ENCODE assay signal across 7 cellular contexts in genomic region chr16:65745-66144, GRCh38. TPM values are rescaled to one million over a fixed set of nuclear protein-coding genes. Genes with fewer than 3 reads are reported as not detected.
DNase-seq lines count a peak whose midpoint lies in the region; ATAC-seq, FAIRE-seq and TF ChIP-seq lines count a peak whose summit lies in the region.

No MANE protein-coding gene starts in this region.

- H3K9me3 Mint-ChIP-seq in activated naive CD4-positive, alpha-beta T cell treated with anti-CD3 and anti-CD28 coated beads, Interleukin-2, amount 50 U/mL, for 72 hours = no peaks in the 10 kb centered on the region

- H3K36me3 ChIP-seq in cardiac muscle cell = peaks cover 4% of the 10 kb centered on the region
- H3K36me3 ChIP-seq in psoas muscle (ENCODE audit: insufficient read depth in 1 of 2, low read depth in 1 of 2) = peaks cover 3 to 40% of the 10 kb centered on the region in 2 donors
- peaks cover 0 to 10% of the 10 kb centered on the region in 2 donors for H3K36me3 ChIP-seq in aorta (ENCODE audit: control insufficient read depth in 1 of 2, insufficient read depth in 2 of 2, low read length in 1 of 2)

- 17 to 23% (median 19%) methylated on average over 17 of the region's 17 CpGs for WGBS in psoas muscle, 3 donors
- WGBS in aorta, 2 donors = 16 to 17% methylated on average over 17 of the region's 17 CpGs

- H3K36me3 Mint-ChIP-seq in activated naive CD4-positive, alpha-beta T cell treated with anti-CD3 and anti-CD28 coated beads, Interleukin-2, amount 50 U/mL, for 72 hours = no peaks in the 10 kb centered on the region

- H3K27ac ChIP-seq in cardiac muscle cell = no peak overlapping the region
- no peak overlapping the region for H3K27ac ChIP-seq in psoas muscle
- no peak overlapping the region for H3K27ac ChIP-seq in aorta (ENCODE audit: low read depth in 1 of 2, low read length in 2 of 2)

- H3K27ac Mint-ChIP-seq in activated naive CD4-positive, alpha-beta T cell treated with anti-CD3 and anti-CD28 coated beads, Interleukin-2, amount 50 U/mL, for 72 hours = no peak overlapping the region

- peak; percentile 88 for FAIRE-seq in GM12892 (lab: Jason Lieb, UNC)

- DNase-seq in GM12892 (ENCODE audit: insufficient read length) (peak; percentile 94), NCI-H1417 (lab: John Stamatoyannopoulos, UW) (peak; percentile 37 to 88 (median 74)), T follicular helper cell (ENCODE audit: low read depth) (peak; percentile 72), cardiac muscle cell (ENCODE audit: low read depth in 1 of 2, low spot score in 1 of 2) (peak; percentile 82 to 85), psoas muscle (peak; percentile 88 to 94), aorta (peak; percentile 88 to 95)
- peak; percentile 82 to 94 for DNase-seq in activated naive CD4-positive, alpha-beta T cell treated with anti-CD3 and anti-CD28 coated beads, Interleukin-2, amount 50 U/mL, for 72 hours (ENCODE audit: low spot score in 2 of 2)

- H3K9me3 ChIP-seq in cardiac muscle cell (ENCODE audit: low read depth) (no peaks in the 10 kb centered on the region), psoas muscle (no peaks in the 10 kb centered on the region), aorta (ENCODE audit: control insufficient read depth, low read length) (no peaks in the 10 kb centered on the region)

- no peaks in the 10 kb centered on the region for H3K4me1 ChIP-seq in cardiac muscle cell (ENCODE audit: low read depth)
- H3K4me1 ChIP-seq in psoas muscle = peaks cover 44% of the 10 kb centered on the region
- no peaks in the 10 kb centered on the region for H3K4me1 ChIP-seq in aorta (ENCODE audit: control insufficient read depth in 1 of 2, insufficient read depth in 2 of 2, low read length in 2 of 2)

- H3K27me3 ChIP-seq in cardiac muscle cell = no peaks in the 10 kb centered on the region
- no peaks in the 10 kb centered on the region for H3K27me3 ChIP-seq in psoas muscle (ENCODE audit: insufficient read depth in 3 of 3, low read length in 2 of 3)
- H3K27me3 ChIP-seq in aorta (ENCODE audit: control insufficient read depth in 1 of 2, insufficient read depth in 2 of 2, low read length in 1 of 2) = no peaks in the 10 kb centered on the region

- ATAC-seq in activated naive CD4-positive, alpha-beta T cell treated with anti-CD3 and anti-CD28 coated beads, Interleukin-2, amount 50 U/mL, for 72 hours = peak; percentile 90
- ATAC-seq in psoas muscle = peak; percentile 75 to 87 (median 82)
- peak; percentile 81 for ATAC-seq in aorta (ENCODE audit: low FRiP score)

- no peak for TF ChIP-seq POLR2A in GM12892 (IDR thresholded peaks at IDR 0.05; ENCODE audit: low read depth, low read length)

- intact Hi-C loops in psoas muscle (cut with DNase I) = loop anchor here (1.0 to 2.0 kb wide), 2 partner anchors 31 to 32 kb away; no protein-coding TSS in a partner anchor
- intact Hi-C loops in aorta (cut with DNase I) = loop anchor here (1.0 kb wide), 2 partner anchors 31 to 32 kb away; no protein-coding TSS in a partner anchor

- H3K4me3 ChIP-seq in cardiac muscle cell (no peak overlapping the region), psoas muscle (no peak overlapping the region), aorta (ENCODE audit: low read length in 2 of 2) (no peak overlapping the region)

- TF ChIP-seq CTCF in cardiac muscle cell (IDR thresholded peaks at IDR 0.05; ENCODE audit: low read depth, low read length) (peak; percentile 98), psoas muscle (IDR thresholded peaks at IDR 0.05) (peak; percentile 98)

RNA-seq across cellular contexts. Expression of gene RHBDF1, which starts 6.7 kb away (rescaled TPM):
- polyA plus RNA-seq in GM12892 (2012; ENCODE audit: missing spikeins) = 1.5 TPM
- total RNA-seq in activated naive CD4-positive, alpha-beta T cell treated with anti-CD3 and anti-CD28 coated beads, Interleukin-2, amount 50 U/mL, for 72 hours = under 1 TPM; 0.23 to 0.47 TPM
- total RNA-seq in cardiac muscle cell (27.2 and 28.2 TPM in 2 replicates), psoas muscle (10 to 100 TPM in 3 of 4 donors, 1 to 10 TPM in 1; 9.0 to 24.8 (median 20.8) TPM), aorta (10 to 100 TPM; 79.2 to 91.0 TPM)
- polyA plus RNA-seq in cardiac muscle cell (27.9 and 38.2 TPM in 2 replicates), psoas muscle (10 to 100 TPM; 11.4 to 22.2 (median 15.3) TPM), aorta (100 to 1,000 TPM in 1 of 2 donors, 10 to 100 TPM in 1; 23.7 to 215 TPM)

RNA-seq across cellular contexts. Expression of gene SNRNP25, which starts 12.1 kb away (rescaled TPM):
- polyA plus RNA-seq in GM12892 (2012; ENCODE audit: missing spikeins) = 70.2 TPM
- total RNA-seq in activated naive CD4-positive, alpha-beta T cell treated with anti-CD3 and anti-CD28 coated beads, Interleukin-2, amount 50 U/mL, for 72 hours = 10 to 100 TPM; 47.6 to 53.4 TPM
- total RNA-seq in cardiac muscle cell = 44.7 and 70.3 TPM in 2 replicates
- 94.2 and 123 TPM in 2 replicates for polyA plus RNA-seq in cardiac muscle cell
- 10 to 100 TPM; 40.0 to 62.0 (median 48.9) TPM for total RNA-seq in psoas muscle
- polyA plus RNA-seq in psoas muscle = 10 to 100 TPM; 65.3 to 82.2 (median 70.5) TPM
- 10 to 100 TPM; 10.7 to 11.1 TPM for total RNA-seq in aorta
- polyA plus RNA-seq in aorta = 10 to 100 TPM; 18.5 to 32.2 TPM

RNA-seq across cellular contexts. Expression of gene MPG, which starts 12.3 kb away (rescaled TPM):
- polyA plus RNA-seq in GM12892 (2012; ENCODE audit: missing spikeins) = 33.2 TPM
- 10 to 100 TPM; 32.6 to 65.6 TPM for total RNA-seq in activated naive CD4-positive, alpha-beta T cell treated with anti-CD3 and anti-CD28 coated beads, Interleukin-2, amount 50 U/mL, for 72 hours
- total RNA-seq in cardiac muscle cell (90.2 and 135 TPM in 2 replicates), psoas muscle (10 to 100 TPM; 23.0 to 43.1 (median 37.8) TPM), aorta (10 to 100 TPM; 56.2 to 59.5 TPM)
- polyA plus RNA-seq in cardiac muscle cell (78.2 and 93.7 TPM in 2 replicates), psoas muscle (10 to 100 TPM; 53.8 to 68.1 (median 57.7) TPM), aorta (100 to 1,000 TPM in 1 of 2 donors, 10 to 100 TPM in 1; 88.7 to 213 TPM)

RNA-seq across cellular contexts. Expression of gene POLR3K, which starts 12.3 kb away (rescaled TPM):
- 55.9 TPM for polyA plus RNA-seq in GM12892 (2012; ENCODE audit: missing spikeins)
- 10 to 100 TPM; 40.6 to 44.3 TPM for total RNA-seq in activated naive CD4-positive, alpha-beta T cell treated with anti-CD3 and anti-CD28 coated beads, Interleukin-2, amount 50 U/mL, for 72 hours
- total RNA-seq in cardiac muscle cell (6.7 and 7.1 TPM in 2 replicates), psoas muscle (10 to 100 TPM in 2 of 4 donors, 1 to 10 TPM in 2; 5.8 to 16.2 (median 9.0) TPM), aorta (1 to 10 TPM; 6.0 to 6.1 TPM)
- polyA plus RNA-seq in cardiac muscle cell (28.7 and 29.6 TPM in 2 replicates), psoas muscle (10 to 100 TPM in 2 of 3 donors, 1 to 10 TPM in 1; 8.9 to 17.5 (median 11.7) TPM), aorta (10 to 100 TPM in 1 of 2 donors, 1 to 10 TPM in 1; 8.5 to 10.9 TPM)

Comparison
In these comparisons a context has a peak if more than half of its experiments do, and no peak if none do; other contexts are left out.
1. RNA of gene RHBDF1, which starts 6.7 kb away (total RNA-seq): 79.2 to 91.0 TPM in aorta, 27.2 to 28.2 TPM in cardiac muscle cell and 9.0 to 24.8 TPM in psoas muscle; 0.23 to 0.47 TPM in activated naive CD4-positive, alpha-beta T cell treated with anti-CD3 and anti-CD28 coated beads, Interleukin-2, amount 50 U/mL, for 72 hours; every median in the first group is over 4 times any median in the second.
2. Peak in every context shown above with its lines, with median percentiles within 50 percentile points of each other: DNase-seq and ATAC-seq.